In the genomic region with DNA sequence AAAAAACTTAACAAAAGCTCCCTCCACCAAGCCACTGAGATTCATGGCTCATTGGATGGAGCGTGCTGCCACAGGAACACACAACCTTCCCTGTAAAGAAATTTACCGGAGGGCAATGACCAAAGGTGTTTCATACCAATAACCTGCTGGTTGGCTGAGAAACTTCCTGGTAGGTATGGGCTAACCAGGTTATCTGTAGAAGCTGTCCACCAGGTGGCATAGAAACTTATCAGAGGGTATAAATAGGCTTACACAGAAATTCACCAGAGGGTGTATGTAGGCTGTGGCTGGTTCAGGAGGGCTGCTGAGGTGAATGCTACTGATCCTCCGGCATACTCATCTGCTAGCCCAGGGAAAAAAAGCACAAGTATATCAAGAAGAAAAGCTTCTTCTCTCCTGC, we compare ENCODE assay signal across 10 cellular contexts. TPM values are rescaled to one million over a fixed set of nuclear protein-coding genes. Genes with fewer than 3 reads are reported as not detected.
DNase-seq lines count a peak whose midpoint lies in the region; ATAC-seq and TF ChIP-seq lines count a peak whose summit lies in the region.
"Had no signal": no experiment of that assay in that cellular context is flagged by ENCODE, and none has a peak within 500 bp of the region (broad histone marks: within the 10 kb centered on the region; RNA-seq: fewer than 3 reads in every experiment).

No MANE protein-coding gene starts in this region.

- H3K23ac ChIP-seq in H9 (ENCODE audit: insufficient read length, low read depth, low read length) = no peak overlapping the region

- no peaks in the 10 kb centered on the region for H4K20me1 ChIP-seq in H9 (ENCODE audit: control insufficient read depth, insufficient read depth, insufficient read length)

- no peaks in the 10 kb centered on the region for H3K27me3 Mint-ChIP-seq in H9 (ENCODE audit: low read depth)

- TF ChIP-seq CTCF in C4-2B (conservative IDR thresholded peaks at IDR 0.05) (peak; percentile 45), H9 (conservative IDR thresholded peaks at IDR 0.05) (peak; percentile 49; the same call in 2 of the 3 replicates), kidney epithelial cell (IDR thresholded peaks at IDR 0.05; ENCODE audit: insufficient read depth, low read length, poor library complexity, severe bottlenecking) (peak; percentile 21)

- no peaks in the 10 kb centered on the region for H3K9me3 ChIP-seq in H9 (ENCODE audit: control insufficient read depth, low read depth, low read length)

- no peak overlapping the region for H3K27ac Mint-ChIP-seq in H9

- DNase-seq in H9 (peak; percentile 38), SW480 (ENCODE audit: low spot score) (peak; percentile 50), kidney epithelial cell (ENCODE audit: low read depth) (no peak)
- no peak for DNase-seq in activated T-cell treated with anti-CD3 and anti-CD28 coated beads, Interleukin-2, amount 50 U/mL, for 48 hours
- DNase-seq: activated naive CD4-positive, alpha-beta T cell treated with anti-CD3 and anti-CD28 coated beads, Interleukin-2, amount 50 U/mL, for 16 hours; NCI-H2227 treated with DMSO at 0.1 percent for 48 hours had no signal

- H2BK15ac ChIP-seq in H9 (ENCODE audit: low read depth, low read length) = no peak overlapping the region

- no peaks in the 10 kb centered on the region; a peak in 1 of 7 replicates for H3K36me3 Mint-ChIP-seq in H9 (ENCODE audit: insufficient read depth in 1 of 3, low read depth in 3 of 3)

- no peak overlapping the region for H3K4me3 Mint-ChIP-seq in H9

- H3K23me2 ChIP-seq in H9 (ENCODE audit: insufficient read length, low read depth, low read length, poor library complexity, severe bottlenecking) = no peaks in the 10 kb centered on the region

- no peak overlapping the region for H2BK20ac ChIP-seq in H9 (ENCODE audit: low read depth, low read length, poor library complexity, severe bottlenecking)

- no peaks in the 10 kb centered on the region for H3K79me2 ChIP-seq in H9 (ENCODE audit: insufficient read depth, low read length)

- no peak overlapping the region for H3K56ac ChIP-seq in H9 (ENCODE audit: insufficient read length, low read depth, low read length)

- H3K27ac ChIP-seq in C4-2B (no peak overlapping the region), H9 (ENCODE audit: insufficient read length, low read depth, low read length) (no peak overlapping the region)

- H4K8ac ChIP-seq in H9 (replicated peaks; ENCODE audit: insufficient read length, low read depth, low read length) = no peak overlapping the region

- no peak overlapping the region for H2BK120ac ChIP-seq in H9 (ENCODE audit: low read depth, low read length, poor library complexity, severe bottlenecking)

- H3K4me1 ChIP-seq in H9 (ENCODE audit: insufficient read depth, low read length) = no peaks in the 10 kb centered on the region

- H3K18ac ChIP-seq in H9 (ENCODE audit: insufficient read length, low read depth, low read length) = no peak overlapping the region

- no CpG with 5 or more reads among the region's 3 CpGs for WGBS in H9 (ENCODE audit: extremely low coverage, insufficient read length, low lambda C conversion rate)

- H3K9ac ChIP-seq in H9 (ENCODE audit: extremely low read depth, insufficient read length, low read length) = no peak overlapping the region

- H3K79me1 ChIP-seq in H9 (ENCODE audit: insufficient read depth, low read depth, low read length, poor library complexity, severe bottlenecking) = no peaks in the 10 kb centered on the region

- H2BK5ac ChIP-seq in H9 (ENCODE audit: insufficient read length, low read length) = no peak overlapping the region

- no peak overlapping the region for H2BK12ac ChIP-seq in H9 (ENCODE audit: insufficient read length, low read depth, low read length)

- H4K5ac ChIP-seq in H9 (ENCODE audit: insufficient read length, low read depth, low read length) = no peak overlapping the region

- H3K4me1 Mint-ChIP-seq in H9 = no peaks in the 10 kb centered on the region

- H3K4me2 ChIP-seq in H9 (ENCODE audit: insufficient read depth, insufficient read length, low read length) = no peak overlapping the region

- no peaks in the 10 kb centered on the region for H3K36me3 ChIP-seq in kidney epithelial cell (ENCODE audit: control insufficient read depth, insufficient read depth, low read length)

- H3K27me3 ChIP-seq in H9 (ENCODE audit: insufficient read depth, low read length) (no peaks in the 10 kb centered on the region), kidney epithelial cell (ENCODE audit: control insufficient read depth, insufficient read depth, low read length) (no peaks in the 10 kb centered on the region)

- no peak overlapping the region for H2AFZ ChIP-seq in H9 (ENCODE audit: low read length)

- no peak overlapping the region for H3T11ph ChIP-seq in H9 (ENCODE audit: low read length)

- no peak overlapping the region for H3K4me3 ChIP-seq in kidney epithelial cell (ENCODE audit: low read depth, low read length)

- no peaks in the 10 kb centered on the region for H3K9me3 Mint-ChIP-seq in H9

- H3K14ac ChIP-seq in H9 (ENCODE audit: insufficient read depth, low read length) = no peak overlapping the region

- ATAC-seq in HG03520 (IDR thresholded peaks at IDR 0.05; ENCODE audit: unreplicated experiment) (no peak), HG03097 (IDR thresholded peaks at IDR 0.05; ENCODE audit: low FRiP score, unreplicated experiment) (no peak), GM21723 (IDR thresholded peaks at IDR 0.05; ENCODE audit: unreplicated experiment) (no peak)

- H3K4ac ChIP-seq in H9 (ENCODE audit: low read depth, low read length) = no peak overlapping the region

- no peak overlapping the region for H4K91ac ChIP-seq in H9 (ENCODE audit: insufficient read length, low read depth, low read length)

- no peak overlapping the region for H2AK5ac ChIP-seq in H9 (ENCODE audit: insufficient read length, low read length)

RNA-seq across cellular contexts. Expression of a gene that starts 27.1 kb away (rescaled TPM):
- total RNA-seq in H9 (2021) = 5.0 and 7.2 TPM in 2 replicates
- 4.2 and 6.9 TPM in 2 replicates for total RNA-seq in kidney epithelial cell

RNA-seq across cellular contexts. Expression of a gene that starts 58.3 kb away (rescaled TPM):
- 10.7 and 11.8 TPM in 2 replicates for total RNA-seq in H9 (2021)
- 29.6 and 30.3 TPM in 2 replicates for total RNA-seq in kidney epithelial cell

Comparison
In these comparisons a context has a peak if more than half of its experiments do, and no peak if none do; other contexts are left out.
1. DNase-seq: peak in H9 (single experiment) and SW480 (single experiment); none in kidney epithelial cell (single experiment) and activated T-cell treated with anti-CD3 and anti-CD28 coated beads, Interleukin-2, amount 50 U/mL, for 48 hours (0 of 2).
2. Peak in every context shown above with its lines, with median percentiles within 50 percentile points of each other: CTCF ChIP-seq.